8 cellular contexts compared by ENCODE assay signal in genomic region chr10:74854610-74855009, GRCh38. TPM values are rescaled to one million over a fixed set of nuclear protein-coding genes. Genes with fewer than 3 reads are reported as not detected.
A peak's percentile ranks its signal among the peaks of the same experiment; 100 is the strongest.
DNase-seq lines count a peak whose midpoint lies in the region; ATAC-seq, FAIRE-seq and TF ChIP-seq lines count a peak whose summit lies in the region.
"Had no signal": no experiment of that assay in that cellular context is flagged by ENCODE, and none has a peak within 500 bp of the region (broad histone marks: within the 10 kb centered on the region; RNA-seq: fewer than 3 reads in every experiment).

No MANE protein-coding gene starts in this region.

- intact Hi-C loops in ovary (cut with DNase I) = loop anchor here in 1 of 4 donors (5.0 kb wide), 1 partner anchor 163 kb away; no protein-coding TSS in a partner anchor

- H3K4me1 Mint-ChIP-seq in activated CD8-positive, alpha-beta T cell treated with anti-CD3 and anti-CD28 coated beads, Interleukin-2, amount 10 ng/mL, durations not matched to agents 7 days and 5 days (ENCODE audit: low read depth) = peaks cover 17% of the 10 kb centered on the region
- H3K4me1 Mint-ChIP-seq in nephron = peaks cover 28% of the 10 kb centered on the region

- no peaks in the 10 kb centered on the region for H3K27me3 Mint-ChIP-seq in activated CD8-positive, alpha-beta T cell treated with anti-CD3 and anti-CD28 coated beads, Interleukin-2, amount 10 ng/mL, durations not matched to agents 7 days and 5 days (ENCODE audit: low read depth)
- H3K27me3 Mint-ChIP-seq in nephron (ENCODE audit: low read depth) = no peaks in the 10 kb centered on the region

- TF ChIP-seq POLR2A in GM12892 (IDR thresholded peaks at IDR 0.05; ENCODE audit: low read depth, low read length) (no peak), H54 (IDR thresholded peaks at IDR 0.05; ENCODE audit: low read depth, low read length) (no peak), ovary (IDR thresholded peaks at IDR 0.05) (no peak)

- TF ChIP-seq CTCF in nephron (IDR thresholded peaks at IDR 0.05; ENCODE audit: unreplicated experiment in 3 of 3) = no peak
- TF ChIP-seq CTCF in ovary (IDR thresholded peaks at IDR 0.05) = no peak

- CTCF ChIA-PET in activated CD8-positive, alpha-beta T cell treated with anti-CD3 and anti-CD28 coated beads, Interleukin-2, amount 10 ng/mL, durations not matched to agents 7 days and 5 days (lab: Charles Lee) = interaction anchor here (1.0 to 2.0 kb wide), 4 partner anchors 13 to 116 kb away, joined by 3 to 5 read pairs (median 4); no protein-coding TSS in a partner anchor

- no peak for TF ChIP-seq EP300 in ovary (IDR thresholded peaks at IDR 0.05)

- DNase-seq in GM12892 (ENCODE audit: insufficient read length) (no peak), H54 (ENCODE audit: insufficient read length, low spot score) (no peak), caudate nucleus (lab: John Stamatoyannopoulos, UW) (no peak), pons (ENCODE audit: low spot score) (no peak), ovary (no peak)
- DNase-seq in activated CD8-positive, alpha-beta T cell treated with anti-CD3 and anti-CD28 coated beads, Interleukin-2, amount 10 ng/mL, durations not matched to agents 7 days and 5 days = no peak
- DNase-seq: NCI-H2107 had no signal

- H3K27me3 ChIP-seq in ovary = no peaks in the 10 kb centered on the region

- H3K27ac ChIP-seq in caudate nucleus (ENCODE audit: low read depth, low read length) (no peak overlapping the region), ovary (no peak overlapping the region)

- H3K9me3 ChIP-seq in ovary = no peaks in the 10 kb centered on the region

- no peak for ATAC-seq in activated CD8-positive, alpha-beta T cell treated with anti-CD3 and anti-CD28 coated beads, Interleukin-2, amount 10 ng/mL, durations not matched to agents 7 days and 5 days

- peaks cover 26% of the 10 kb centered on the region for H3K36me3 Mint-ChIP-seq in activated CD8-positive, alpha-beta T cell treated with anti-CD3 and anti-CD28 coated beads, Interleukin-2, amount 10 ng/mL, durations not matched to agents 7 days and 5 days (ENCODE audit: low read depth)
- peaks cover 26% of the 10 kb centered on the region for H3K36me3 Mint-ChIP-seq in nephron (ENCODE audit: low read depth)

- POLR2A ChIA-PET in activated CD8-positive, alpha-beta T cell treated with anti-CD3 and anti-CD28 coated beads, Interleukin-2, amount 10 ng/mL, durations not matched to agents 7 days and 5 days (lab: Charles Lee) = interaction anchor here (0.6 kb wide), 1 partner anchor 30 kb away, joined by 3 read pairs; no protein-coding TSS in a partner anchor

- FAIRE-seq in GM12892 (lab: Jason Lieb, UNC) (peak; percentile 84), H54 (lab: Jason Lieb, UNC) (peak; percentile 55)

- H3K9me3 Mint-ChIP-seq in activated CD8-positive, alpha-beta T cell treated with anti-CD3 and anti-CD28 coated beads, Interleukin-2, amount 10 ng/mL, durations not matched to agents 7 days and 5 days (ENCODE audit: insufficient read depth) = no peaks in the 10 kb centered on the region
- no peaks in the 10 kb centered on the region for H3K9me3 Mint-ChIP-seq in nephron

- no peak overlapping the region for H3K4me3 ChIP-seq in ovary

- H3K36me3 ChIP-seq in ovary = no peaks in the 10 kb centered on the region

- H3K27ac Mint-ChIP-seq in activated CD8-positive, alpha-beta T cell treated with anti-CD3 and anti-CD28 coated beads, Interleukin-2, amount 10 ng/mL, durations not matched to agents 7 days and 5 days = peak overlapping the region; percentile 59
- H3K27ac Mint-ChIP-seq in nephron = peak overlapping the region; percentile 4 to 26 (median 24)

- peaks cover 14% of the 10 kb centered on the region for H3K4me1 ChIP-seq in ovary (ENCODE audit: insufficient read depth)

- WGBS in ovary, 3 donors = 19 to 32% (median 28%) methylated on average over 4 of the region's 4 CpGs

- no peak overlapping the region for H3K4me3 Mint-ChIP-seq in activated CD8-positive, alpha-beta T cell treated with anti-CD3 and anti-CD28 coated beads, Interleukin-2, amount 10 ng/mL, durations not matched to agents 7 days and 5 days
- H3K4me3 Mint-ChIP-seq in nephron = no peak overlapping the region

RNA-seq across cellular contexts. Expression of gene KAT6B, which starts 28.2 kb away (rescaled TPM):
- polyA plus RNA-seq in GM12892 (2012; ENCODE audit: missing spikeins) = 15.1 TPM
- 10 to 100 TPM; 40.3 to 43.1 TPM for total RNA-seq in activated CD8-positive, alpha-beta T cell treated with anti-CD3 and anti-CD28 coated beads, Interleukin-2, amount 10 ng/mL, durations not matched to agents 7 days and 5 days
- 10 to 100 TPM; 43.1 to 61.6 (median 52.1) TPM for total RNA-seq in ovary
- polyA plus RNA-seq in ovary = 10 to 100 TPM; 14.9 to 25.1 TPM
